In genomic region chr18:47817017-47817911, GRCh38 we compare ENCODE assay signal across 2 cellular contexts.
TF ChIP-seq lines count a peak whose summit lies in the region.

No MANE protein-coding gene starts in this region.

TF ChIP-seq in GM23338, 12 proteins besides CTCF, POLR2A, EP300 and RAD21:
- TF ChIP-seq REST (IDR thresholded peaks at IDR 0.05; ENCODE audit: unreplicated experiment), result no peak
- no peak for TF ChIP-seq CREB1 (CRISPR knock-in tag; IDR thresholded peaks at IDR 0.05; ENCODE audit: low read depth)
- TF ChIP-seq ZNF462 (CRISPR knock-in tag; IDR thresholded peaks at IDR 0.05), result no peak
- TF ChIP-seq NANOG (IDR thresholded peaks at IDR 0.05; ENCODE audit: borderline replicate concordance), result no peak
- TF ChIP-seq EZH2 (IDR thresholded peaks at IDR 0.05; ENCODE audit: low read depth, unreplicated experiment), result no peak
- no peak for TF ChIP-seq POLR2AphosphoS5 (IDR thresholded peaks at IDR 0.05; ENCODE audit: low read depth)
- no peak for TF ChIP-seq JUNB (IDR thresholded peaks at IDR 0.05; ENCODE audit: unreplicated experiment)
- no peak for TF ChIP-seq EZH2phosphoT487 (IDR thresholded peaks at IDR 0.05; ENCODE audit: unreplicated experiment)
- no peak for TF ChIP-seq STAT1 (IDR thresholded peaks at IDR 0.05; ENCODE audit: unreplicated experiment)
- no peak for TF ChIP-seq ZNF331 (CRISPR knock-in tag; IDR thresholded peaks at IDR 0.05; ENCODE audit: low read depth)
- no peak for TF ChIP-seq ZNF114 (CRISPR knock-in tag; IDR thresholded peaks at IDR 0.05)
- no peak for TF ChIP-seq ETS1 (IDR thresholded peaks at IDR 0.05)

TF ChIP-seq in H1, 55 proteins besides CTCF, POLR2A, EP300 and RAD21:
- TF ChIP-seq GABPA (IDR thresholded peaks at IDR 0.05; ENCODE audit: borderline replicate concordance, insufficient read depth, low read length) (no peak), YY1 (IDR thresholded peaks at IDR 0.05; ENCODE audit: low read depth, low read length) (no peak), NANOG (IDR thresholded peaks at IDR 0.05; ENCODE audit: insufficient read depth, low read depth, low read length, poor library complexity, severe bottlenecking) (no peak), SIX5 (IDR thresholded peaks at IDR 0.05; ENCODE audit: low read depth, low read length) (no peak), TEAD4 (IDR thresholded peaks at IDR 0.05; ENCODE audit: low read depth, low read length) (no peak), SIRT6 (IDR thresholded peaks at IDR 0.05; ENCODE audit: low read length) (no peak), RNF2 (IDR thresholded peaks at IDR 0.05; ENCODE audit: borderline replicate concordance, low read depth, low read length, missing control alignments, poor library complexity, severe bottlenecking) (no peak), FOSL1 (IDR thresholded peaks at IDR 0.05; ENCODE audit: insufficient read depth, low read depth, low read length) (no peak), CBX5 (IDR thresholded peaks at IDR 0.05; ENCODE audit: low read depth, low read length) (no peak), JUND (IDR thresholded peaks at IDR 0.05; ENCODE audit: low read length) (no peak), TBP (IDR thresholded peaks at IDR 0.05; ENCODE audit: low read depth, low read length) (no peak)
